In the genomic region with DNA sequence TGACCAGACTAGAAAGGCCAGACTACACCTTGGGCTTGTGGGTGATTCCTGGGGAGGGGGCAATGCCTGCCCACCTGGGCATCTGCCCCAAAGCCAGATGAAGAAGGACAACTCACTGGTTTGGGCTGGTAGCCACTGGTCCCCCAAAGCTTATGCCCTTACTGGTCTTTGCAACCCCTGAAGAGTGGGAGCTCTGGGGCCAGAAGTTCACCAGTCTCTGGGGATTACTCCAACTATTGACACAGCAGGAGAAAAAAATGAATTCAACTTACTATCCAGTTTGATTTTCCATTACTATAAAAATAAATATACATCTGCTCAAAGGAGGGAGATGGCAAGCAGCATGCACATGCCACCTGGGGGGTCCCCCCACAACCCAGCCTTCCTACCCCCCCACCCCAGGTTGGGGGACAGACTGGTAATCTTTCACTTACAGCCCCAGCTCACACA, we compare ENCODE assay signal across 8 cellular contexts. TPM values are rescaled to one million over a fixed set of nuclear protein-coding genes. Genes with fewer than 3 reads are reported as not detected.
DNase-seq lines count a peak whose midpoint lies in the region; ATAC-seq and TF ChIP-seq lines count a peak whose summit lies in the region.

No MANE protein-coding gene starts in this region.

- H3K9me3 Mint-ChIP-seq in HFFc6 = no peaks in the 10 kb centered on the region
- H3K9me3 Mint-ChIP-seq in activated CD8-positive, alpha-beta T cell treated with anti-CD3 and anti-CD28 coated beads, Interleukin-2, amount 10 ng/mL, durations not matched to agents 7 days and 5 days (ENCODE audit: insufficient read depth) = no peaks in the 10 kb centered on the region

- H3K9me2 ChIP-seq in hepatocyte (replicated peaks; ENCODE audit: insufficient read depth) = no peaks in the 10 kb centered on the region

- H3K4me3 Mint-ChIP-seq in HFFc6 = peak overlapping the region; percentile 73
- peak overlapping the region; percentile 52 for H3K4me3 Mint-ChIP-seq in activated CD8-positive, alpha-beta T cell treated with anti-CD3 and anti-CD28 coated beads, Interleukin-2, amount 10 ng/mL, durations not matched to agents 7 days and 5 days

- H3K9me3 ChIP-seq in hepatocyte (ENCODE audit: low read depth) = no peaks in the 10 kb centered on the region
- no peaks in the 10 kb centered on the region for H3K9me3 ChIP-seq in skeletal muscle tissue (ENCODE audit: control insufficient read depth in 3 of 3, low read length in 3 of 3)

- peaks cover 14% of the 10 kb centered on the region for H3K4me1 Mint-ChIP-seq in HFFc6 (ENCODE audit: low read depth)
- H3K4me1 Mint-ChIP-seq in activated CD8-positive, alpha-beta T cell treated with anti-CD3 and anti-CD28 coated beads, Interleukin-2, amount 10 ng/mL, durations not matched to agents 7 days and 5 days (ENCODE audit: low read depth) = peaks cover 30% of the 10 kb centered on the region

- POLR2A ChIA-PET in activated CD8-positive, alpha-beta T cell treated with anti-CD3 and anti-CD28 coated beads, Interleukin-2, amount 10 ng/mL, durations not matched to agents 7 days and 5 days (lab: Charles Lee) = interaction anchor here (0.9 to 1.1 kb wide), 3 partner anchors 61 to 258 kb away, joined by 3 to 5 read pairs (median 3); no protein-coding TSS in a partner anchor

- H3K27ac ChIP-seq in hepatocyte (peak overlapping the region; percentile 83), skeletal muscle tissue (ENCODE audit: low read depth, low read length) (peak overlapping the region; percentile 86)

- no peak for ATAC-seq in activated CD8-positive, alpha-beta T cell treated with anti-CD3 and anti-CD28 coated beads, Interleukin-2, amount 10 ng/mL, durations not matched to agents 7 days and 5 days
- no peak for ATAC-seq in GM18868 (IDR thresholded peaks at IDR 0.05; ENCODE audit: unreplicated experiment)
- no peak for ATAC-seq in HG03039 (IDR thresholded peaks at IDR 0.05; ENCODE audit: unreplicated experiment)

- peaks cover 74% of the 10 kb centered on the region for H3K79me2 ChIP-seq in hepatocyte

- no peak for TF ChIP-seq CTCF in HFFc6 (IDR thresholded peaks at IDR 0.05)
- no peak for TF ChIP-seq CTCF in hepatocyte (IDR thresholded peaks at IDR 0.05; ENCODE audit: poor library complexity)

- H3K27me3 ChIP-seq in hepatocyte (no peaks in the 10 kb centered on the region), skeletal muscle tissue (ENCODE audit: control insufficient read depth in 3 of 3, insufficient read depth in 3 of 3, low read length in 3 of 3) (no peaks in the 10 kb centered on the region)

- H3K9ac ChIP-seq in skeletal muscle tissue (ENCODE audit: low read depth in 1 of 3, low read length in 3 of 3) = peak overlapping the region; percentile 77 to 89 (median 79)

- DNase-seq in HFFc6 = no peak
- no peak for DNase-seq in activated CD8-positive, alpha-beta T cell treated with anti-CD3 and anti-CD28 coated beads, Interleukin-2, amount 10 ng/mL, durations not matched to agents 7 days and 5 days
- no peak for DNase-seq in hepatocyte (ENCODE audit: low spot score)
- DNase-seq in ureter (ENCODE audit: low spot score) = no peak
- DNase-seq in NOMO-1 treated with dmso at 0.1 percent for 144 hours (lab: John Stamatoyannopoulos, UW; ENCODE audit: unreplicated experiment) = no peak

- H3K27me3 Mint-ChIP-seq in HFFc6 (ENCODE audit: insufficient read depth) = peaks cover 2% of the 10 kb centered on the region
- no peaks in the 10 kb centered on the region for H3K27me3 Mint-ChIP-seq in activated CD8-positive, alpha-beta T cell treated with anti-CD3 and anti-CD28 coated beads, Interleukin-2, amount 10 ng/mL, durations not matched to agents 7 days and 5 days (ENCODE audit: low read depth)

- H3K4me2 ChIP-seq in hepatocyte = peak overlapping the region; percentile 99

- H3K36me3 ChIP-seq in hepatocyte (replicated peaks; ENCODE audit: insufficient read depth, low read depth) (no peaks in the 10 kb centered on the region), skeletal muscle tissue (ENCODE audit: control insufficient read depth in 3 of 3, insufficient read depth in 3 of 3, low read length in 3 of 3) (peaks cover 0 to 5% (median under 1%) of the 10 kb centered on the region in 3 donors)

- H3K4me1 ChIP-seq in hepatocyte (ENCODE audit: insufficient read depth) (peaks cover 67% of the 10 kb centered on the region), skeletal muscle tissue (ENCODE audit: control insufficient read depth in 3 of 3, insufficient read depth in 3 of 3, low read length in 3 of 3) (peaks cover 63 to 70% (median 65%) of the 10 kb centered on the region in 3 donors)

- no peak overlapping the region for H2AFZ ChIP-seq in hepatocyte

- H3K27ac Mint-ChIP-seq in HFFc6 = peak overlapping the region; percentile 34
- H3K27ac Mint-ChIP-seq in activated CD8-positive, alpha-beta T cell treated with anti-CD3 and anti-CD28 coated beads, Interleukin-2, amount 10 ng/mL, durations not matched to agents 7 days and 5 days = no peak overlapping the region

- CTCF ChIA-PET in activated CD8-positive, alpha-beta T cell treated with anti-CD3 and anti-CD28 coated beads, Interleukin-2, amount 10 ng/mL, durations not matched to agents 7 days and 5 days (lab: Charles Lee) = interaction anchor here (1.0 to 8.9 kb wide), 10 partner anchors 32 to 304 kb away, joined by 3 to 73 read pairs (median 6); no protein-coding TSS in a partner anchor

- peaks cover 65% of the 10 kb centered on the region for H4K20me1 ChIP-seq in hepatocyte (ENCODE audit: insufficient read depth, poor library complexity, severe bottlenecking)

- no peaks in the 10 kb centered on the region; the same call in 1 of the 2 replicates for H3K36me3 Mint-ChIP-seq in HFFc6 (ENCODE audit: low read depth)
- H3K36me3 Mint-ChIP-seq in activated CD8-positive, alpha-beta T cell treated with anti-CD3 and anti-CD28 coated beads, Interleukin-2, amount 10 ng/mL, durations not matched to agents 7 days and 5 days (ENCODE audit: low read depth) = no peaks in the 10 kb centered on the region

- peak overlapping the region; percentile 88 for H3K4me3 ChIP-seq in hepatocyte
- peak overlapping the region; percentile 81 to 88 (median 82) for H3K4me3 ChIP-seq in skeletal muscle tissue (ENCODE audit: low read length in 3 of 3)

RNA-seq across cellular contexts. Expression of a gene that starts 2.6 kb away (rescaled TPM):
- total RNA-seq in HFFc6 (2021; fragmentation: NEBNext Ultra II Directional; extraction: Animal tissue kit (Norgen Biotek cat#: 25700)) = 10 to 100 TPM; 30.7 to 53.2 (median 34.7) TPM
- total RNA-seq in activated CD8-positive, alpha-beta T cell treated with anti-CD3 and anti-CD28 coated beads, Interleukin-2, amount 10 ng/mL, durations not matched to agents 7 days and 5 days = 10 to 100 TPM; 20.9 to 22.7 TPM
- total RNA-seq in hepatocyte (6.7 and 13.3 TPM in 2 replicates), skeletal muscle tissue (19.8 TPM), ureter (27.3 TPM)
- polyA plus RNA-seq in hepatocyte = 12.2 and 14.4 TPM in 2 replicates

RNA-seq across cellular contexts. Expression of a gene that starts 33.6 kb away (rescaled TPM):
- not detected for total RNA-seq in HFFc6 (2021; fragmentation: NEBNext Ultra II Directional; extraction: Animal tissue kit (Norgen Biotek cat#: 25700))
- total RNA-seq in activated CD8-positive, alpha-beta T cell treated with anti-CD3 and anti-CD28 coated beads, Interleukin-2, amount 10 ng/mL, durations not matched to agents 7 days and 5 days = under 1 TPM; 0.08 to 0.21 TPM
- total RNA-seq in hepatocyte (0.28 and 0.73 TPM in 2 replicates), skeletal muscle tissue (2.6 TPM), ureter (17.2 TPM)
- polyA plus RNA-seq in hepatocyte = 0.28 TPM in 1 of 2 replicates, not detected in the other
